16 cellular contexts compared by ENCODE assay signal in genomic region chr1:112557385-112557784, GRCh38. TPM values are rescaled to one million over a fixed set of nuclear protein-coding genes. Genes with fewer than 3 reads are reported as not detected.
DNase-seq lines count a peak whose midpoint lies in the region; ATAC-seq and TF ChIP-seq lines count a peak whose summit lies in the region.
"Had no signal": no experiment of that assay in that cellular context is flagged by ENCODE, and none has a peak within 500 bp of the region (broad histone marks: within the 10 kb centered on the region; RNA-seq: fewer than 3 reads in every experiment).

No MANE protein-coding gene starts in this region.

- peaks cover 0 to 27% (median 3%) of the 10 kb centered on the region in 4 donors for H3K36me3 ChIP-seq in sigmoid colon
- H3K36me3 ChIP-seq: vagina had no signal

- no peaks in the 10 kb centered on the region for H3K27me3 Mint-ChIP-seq in activated T-cell treated with anti-CD3 and anti-CD28 coated beads, Interleukin-2, amount 50 U/mL, for 72 hours (ENCODE audit: low read depth)
- H3K27me3 Mint-ChIP-seq in osteocyte (ENCODE audit: unreplicated experiment) = no peaks in the 10 kb centered on the region
- H3K27me3 Mint-ChIP-seq: natural killer cell treated with Interleukin-12 subunit alpha and Interleukin-12 subunit beta and Interleukin-15 and Interleukin-18, amount 100 ng/mL, for 72 hours; T-cell had no signal

- no peak overlapping the region for H3K27ac ChIP-seq in sigmoid colon
- no peak overlapping the region for H3K27ac ChIP-seq in dorsolateral prefrontal cortex
- H3K27ac ChIP-seq: vagina had no signal

- TF ChIP-seq POLR2A in sigmoid colon (IDR thresholded peaks at IDR 0.05) = no peak

- no peaks in the 10 kb centered on the region for H3K4me1 ChIP-seq in sigmoid colon
- H3K4me1 ChIP-seq: vagina had no signal

- H3K4me1 Mint-ChIP-seq in activated T-cell treated with anti-CD3 and anti-CD28 coated beads, Interleukin-2, amount 50 U/mL, for 72 hours (ENCODE audit: low read depth) = peaks cover 6% of the 10 kb centered on the region
- peaks cover 6% of the 10 kb centered on the region for H3K4me1 Mint-ChIP-seq in osteocyte (ENCODE audit: unreplicated experiment)
- H3K4me1 Mint-ChIP-seq: T-cell had no signal

- TF ChIP-seq EP300 in sigmoid colon (IDR thresholded peaks at IDR 0.05) = no peak

- no peaks in the 10 kb centered on the region for H3K9me3 ChIP-seq in sigmoid colon
- H3K9me3 ChIP-seq: vagina had no signal

- ATAC-seq in activated T-cell treated with anti-CD3 and anti-CD28 coated beads, Interleukin-2, amount 50 U/mL, for 72 hours (replicated peaks in 1 of 2) = peak in 1 of 2 donors; percentile 75
- ATAC-seq in HG03108 (IDR thresholded peaks at IDR 0.05; ENCODE audit: unreplicated experiment) = no peak
- ATAC-seq: T-cell had no signal

- no peak overlapping the region for H3K4me3 Mint-ChIP-seq in activated T-cell treated with anti-CD3 and anti-CD28 coated beads, Interleukin-2, amount 50 U/mL, for 72 hours
- H3K4me3 Mint-ChIP-seq in osteocyte (ENCODE audit: unreplicated experiment) = no peak overlapping the region
- H3K4me3 Mint-ChIP-seq: natural killer cell treated with Interleukin-12 subunit alpha and Interleukin-12 subunit beta and Interleukin-15 and Interleukin-18, amount 100 ng/mL, for 72 hours; T-cell had no signal

- no peak for TF ChIP-seq CTCF in osteocyte (IDR thresholded peaks at IDR 0.05)
- no peak for TF ChIP-seq CTCF in sigmoid colon (IDR thresholded peaks at IDR 0.05)
- no peak for TF ChIP-seq CTCF in dorsolateral prefrontal cortex (IDR thresholded peaks at IDR 0.05 in 54 of 56, conservative IDR thresholded peaks at IDR 0.05 in 2 of 56; ENCODE audit: low read depth in 1 of 56, partially characterized antibody in 56 of 56)

- no peaks in the 10 kb centered on the region for H3K36me3 Mint-ChIP-seq in activated T-cell treated with anti-CD3 and anti-CD28 coated beads, Interleukin-2, amount 50 U/mL, for 72 hours (ENCODE audit: insufficient read depth in 2 of 2)
- H3K36me3 Mint-ChIP-seq in osteocyte (ENCODE audit: unreplicated experiment) = peaks cover 18% of the 10 kb centered on the region
- H3K36me3 Mint-ChIP-seq: natural killer cell treated with Interleukin-12 subunit alpha and Interleukin-12 subunit beta and Interleukin-15 and Interleukin-18, amount 100 ng/mL, for 72 hours had no signal

- DNase-seq in activated T-cell treated with anti-CD3 and anti-CD28 coated beads, Interleukin-2, amount 50 U/mL, for 72 hours = no peak
- no peak for DNase-seq in activated T-cell treated with anti-CD3 and anti-CD28 coated beads, Interleukin-2, amount 50 U/mL, for 48 hours
- peak; percentile 4 for DNase-seq in NCI-H524 treated with DMSO at 0.1 percent for 48 hours (lab: John Stamatoyannopoulos, UW)
- peak; percentile 36 for DNase-seq in dedifferentiated amniotic fluid mesenchymal stem cell (ENCODE audit: extremely low spot score)
- DNase-seq in osteocyte (ENCODE audit: extremely low spot score, unreplicated experiment) = no peak
- DNase-seq in sigmoid colon = no peak
- DNase-seq in dorsolateral prefrontal cortex = no peak
- DNase-seq: activated CD4-positive, CD25-positive, alpha-beta regulatory T cell; hypothalamus; NCI-H1048; NCI-H345; stimulated activated naive CD4-positive, alpha-beta T cell treated with Interleukin-2 at 50 U/mL for 16 hours; T-cell had no signal

- H3K9me3 Mint-ChIP-seq in activated T-cell treated with anti-CD3 and anti-CD28 coated beads, Interleukin-2, amount 50 U/mL, for 72 hours = no peaks in the 10 kb centered on the region
- no peaks in the 10 kb centered on the region for H3K9me3 Mint-ChIP-seq in osteocyte (ENCODE audit: unreplicated experiment)
- H3K9me3 Mint-ChIP-seq: natural killer cell treated with Interleukin-12 subunit alpha and Interleukin-12 subunit beta and Interleukin-15 and Interleukin-18, amount 100 ng/mL, for 72 hours; T-cell had no signal

- H3K27me3 ChIP-seq in sigmoid colon (no peaks in the 10 kb centered on the region), dorsolateral prefrontal cortex (no peaks in the 10 kb centered on the region)
- H3K27me3 ChIP-seq: vagina had no signal

- 69 to 83% methylated on average over 1 of the region's 1 CpG for WGBS in sigmoid colon, 2 donors

- H3K27ac Mint-ChIP-seq in activated T-cell treated with anti-CD3 and anti-CD28 coated beads, Interleukin-2, amount 50 U/mL, for 72 hours = peak overlapping the region; percentile 27
- H3K27ac Mint-ChIP-seq in osteocyte (ENCODE audit: unreplicated experiment) = peak overlapping the region; percentile 83
- H3K27ac Mint-ChIP-seq: natural killer cell treated with Interleukin-12 subunit alpha and Interleukin-12 subunit beta and Interleukin-15 and Interleukin-18, amount 100 ng/mL, for 72 hours; T-cell had no signal

- no peak overlapping the region for H3K4me3 ChIP-seq in sigmoid colon
- no peak overlapping the region for H3K4me3 ChIP-seq in dorsolateral prefrontal cortex
- H3K4me3 ChIP-seq: vagina had no signal

- intact Hi-C loops in sigmoid colon (cut with DNase I) (no loop called here), dorsolateral prefrontal cortex (cut with DNase I) (no loop called here)

RNA-seq across cellular contexts. Expression of gene WNT2B, which starts 48.6 kb away (rescaled TPM):
- total RNA-seq in activated T-cell treated with anti-CD3 and anti-CD28 coated beads, Interleukin-2, amount 50 U/mL, for 72 hours = under 1 TPM; 0.29 to 0.53 TPM
- 2.3 TPM in 2 replicates for total RNA-seq in osteocyte
- 1 to 10 TPM; 1.5 to 4.2 (median 2.0) TPM for total RNA-seq in sigmoid colon
- 1 to 10 TPM; 1.2 to 3.2 (median 1.2) TPM for polyA plus RNA-seq in sigmoid colon
- total RNA-seq in dorsolateral prefrontal cortex = 10 to 100 TPM in 58 of 120 experiments, 1 to 10 TPM in 62; 5.9 to 22.8 (median 10.0) TPM

Comparison
In these comparisons a context has a peak if more than half of its experiments do, and no peak if none do; other contexts are left out.
1. DNase-seq: peak in NCI-H524 treated with DMSO at 0.1 percent for 48 hours (single experiment) and dedifferentiated amniotic fluid mesenchymal stem cell (single experiment); none in activated T-cell treated with anti-CD3 and anti-CD28 coated beads, Interleukin-2, amount 50 U/mL, for 72 hours (0 of 2), activated T-cell treated with anti-CD3 and anti-CD28 coated beads, Interleukin-2, amount 50 U/mL, for 48 hours (0 of 2), osteocyte (single experiment), sigmoid colon (single experiment) and dorsolateral prefrontal cortex (0 of 10).